ENCODE assay signal across 22 cellular contexts in the genomic region with DNA sequence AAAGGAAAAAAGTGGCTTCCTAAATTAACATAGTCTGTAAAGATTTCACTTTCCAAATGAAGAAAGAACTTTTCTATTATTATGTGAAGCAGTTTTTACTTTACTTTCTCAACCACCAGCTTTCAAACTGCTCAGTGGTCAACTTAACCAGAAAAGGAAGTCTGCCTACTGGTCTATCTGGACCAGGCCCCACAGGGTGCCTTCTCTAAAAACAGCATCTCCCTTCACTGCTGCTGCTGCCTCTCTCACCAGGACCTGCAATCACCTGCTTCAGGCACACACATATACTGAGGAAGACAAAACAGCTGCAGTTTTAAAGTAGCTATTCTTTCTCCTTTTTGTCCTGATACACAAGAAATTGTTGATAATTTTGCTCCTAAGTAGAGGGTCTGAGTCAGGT.
"Had no signal": no experiment of that assay in that cellular context is flagged by ENCODE, and none has a peak within 500 bp of the region (broad histone marks: within the 10 kb centered on the region; RNA-seq: fewer than 3 reads in every experiment).

No MANE protein-coding gene starts in this region.

- H3K36me3 ChIP-seq: esophagus muscularis mucosa, gastroesophageal sphincter, heart right ventricle, left lung, lower lobe of right lung had no signal

- H3K27ac ChIP-seq: coronary artery, dorsolateral prefrontal cortex, esophagus muscularis mucosa, foreskin keratinocyte, gastroesophageal sphincter, heart right ventricle, left lung, lower lobe of right lung had no signal

- FAIRE-seq: endothelial cell of umbilical vein, frontal cortex, islet of Langerhans, keratinocyte had no signal

- DNase-seq: dermis blood vessel endothelial cell; dorsolateral prefrontal cortex; effector CD4-positive, alpha-beta T cell; effector memory CD4-positive, alpha-beta T cell; foreskin keratinocyte; heart right ventricle; hippocampal formation; left cardiac atrium; left lung; left ventricle myocardium superior; lower lobe of right lung; mesenchymal stem cell; mucosa of descending colon; naive B cell; naive thymus-derived CD8-positive, alpha-beta T cell had no signal

- ATAC-seq: foreskin keratinocyte; gastroesophageal sphincter; heart right ventricle; left cardiac atrium; left lung; left ventricle myocardium superior; lower lobe of right lung; mucosa of descending colon; naive thymus-derived CD8-positive, alpha-beta T cell had no signal

- H3K27me3 ChIP-seq: dorsolateral prefrontal cortex, esophagus muscularis mucosa, foreskin keratinocyte, gastroesophageal sphincter, heart right ventricle, left lung had no signal

- H3K9me3 ChIP-seq: esophagus muscularis mucosa, gastroesophageal sphincter, left lung, lower lobe of right lung had no signal

- H3K4me1 ChIP-seq: esophagus muscularis mucosa, foreskin keratinocyte, gastroesophageal sphincter, heart right ventricle, left lung, lower lobe of right lung had no signal

- H3K4me3 ChIP-seq: coronary artery, dorsolateral prefrontal cortex, esophagus muscularis mucosa, gastroesophageal sphincter, heart right ventricle, left lung, lower lobe of right lung, mucosa of descending colon had no signal
